ENCODE assay signal across 1 cellular context in the genomic region with DNA sequence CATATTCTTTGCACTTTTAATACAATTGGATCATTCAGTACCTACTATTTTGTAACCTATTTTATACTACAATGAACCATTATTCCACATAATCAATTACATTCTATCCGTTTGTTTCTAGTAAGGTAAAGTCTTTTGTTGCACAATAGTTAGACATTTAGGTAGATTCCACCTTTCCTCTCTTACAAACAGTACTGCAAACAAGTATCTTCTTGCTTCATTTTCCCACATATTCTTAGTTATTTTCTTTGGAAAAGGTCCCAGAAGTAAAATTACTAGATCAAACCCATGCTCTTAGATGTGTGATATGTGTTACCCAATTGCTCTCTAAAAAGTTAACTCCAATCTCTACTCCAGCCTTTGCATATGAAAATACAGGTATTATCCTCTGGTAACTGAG.
TF ChIP-seq lines count a peak whose summit lies in the region.

No MANE protein-coding gene starts in this region.

TF ChIP-seq in K562, 482 proteins besides CTCF, POLR2A, EP300 and RAD21:
- TF ChIP-seq CEBPB (tag; IDR thresholded peaks at IDR 0.05) (peak; percentile 80), PYGO2 (tag; IDR thresholded peaks at IDR 0.05) (no peak), NR2C2 (CRISPR knock-in tag; IDR thresholded peaks at IDR 0.05) (no peak), NR2C2 (tag; IDR thresholded peaks at IDR 0.05) (no peak), CEBPG (CRISPR knock-in tag; IDR thresholded peaks at IDR 0.05) (no peak), CEBPG (tag; conservative IDR thresholded peaks at IDR 0.05 in 1 of 2, IDR thresholded peaks at IDR 0.05 in 1 of 2) (peak; percentile 69 to 87; a peak in 3 of 4 replicates), ZNF395 (CRISPR knock-in tag; IDR thresholded peaks at IDR 0.05) (no peak)
